ENCODE assay signal across 26 cellular contexts in genomic region chr3:54104084-54104483, GRCh38. TPM values are rescaled to one million over a fixed set of nuclear protein-coding genes. Genes with fewer than 3 reads are reported as not detected.
"Had no signal": no experiment of that assay in that cellular context is flagged by ENCODE, and none has a peak within 500 bp of the region (broad histone marks: within the 10 kb centered on the region; RNA-seq: fewer than 3 reads in every experiment).

No MANE protein-coding gene starts in this region.

- H3K27ac Mint-ChIP-seq: dendritic cell treated with granulocyte-macrophage colony-stimulating factor and Interleukin-4, amounts not matched to agents 40 ng/mL and 50 ng/mL, for 4 days; effector memory CD8-positive, alpha-beta T cell had no signal

- H3K27ac ChIP-seq: colonic mucosa, coronary artery, dorsolateral prefrontal cortex, epithelial cell of prostate, esophagus squamous epithelium, foreskin keratinocyte, gastrocnemius medialis, gastroesophageal sphincter, heart left ventricle, heart right ventricle, hepatocyte had no signal

- H3K4me3 ChIP-seq: colonic mucosa, coronary artery, dorsolateral prefrontal cortex, esophagus squamous epithelium, gastrocnemius medialis, gastroesophageal sphincter, heart left ventricle, heart right ventricle, hepatocyte had no signal

- H3K4me3 Mint-ChIP-seq: dendritic cell treated with granulocyte-macrophage colony-stimulating factor and Interleukin-4, amounts not matched to agents 40 ng/mL and 50 ng/mL, for 4 days; effector memory CD8-positive, alpha-beta T cell had no signal

- H3K9me3 ChIP-seq: colonic mucosa, gastrocnemius medialis had no signal

- ATAC-seq: effector memory CD8-positive, alpha-beta T cell; esophagus mucosa; foreskin keratinocyte; gastrocnemius medialis; gastroesophageal sphincter; heart left ventricle; heart right ventricle had no signal

- DNase-seq: colonic mucosa; cortex of kidney; dermis blood vessel endothelial cell; dorsolateral prefrontal cortex; effector CD4-positive, alpha-beta T cell; effector CD8-positive, alpha-beta T cell; effector memory CD4-positive, alpha-beta T cell; effector memory CD8-positive, alpha-beta T cell; erythroblast; esophagus squamous epithelium; foreskin fibroblast; foreskin keratinocyte; foreskin melanocyte; gastrocnemius medialis; glutamatergic neuron; heart left ventricle; heart right ventricle had no signal

- H3K4me2 ChIP-seq: hepatocyte had no signal

- H3K27me3 ChIP-seq: colonic mucosa, dorsolateral prefrontal cortex, esophagus squamous epithelium, foreskin keratinocyte, gastrocnemius medialis, gastroesophageal sphincter, heart right ventricle had no signal

- H3K4me1 ChIP-seq: colonic mucosa, esophagus squamous epithelium, foreskin keratinocyte, gastroesophageal sphincter, heart left ventricle, heart right ventricle had no signal

- H3K9me3 Mint-ChIP-seq: dendritic cell treated with granulocyte-macrophage colony-stimulating factor and Interleukin-4, amounts not matched to agents 40 ng/mL and 50 ng/mL, for 4 days had no signal

- H3K79me2 ChIP-seq: hepatocyte had no signal

- H2AFZ ChIP-seq: hepatocyte had no signal

- H3K36me3 ChIP-seq: colonic mucosa, esophagus squamous epithelium, gastrocnemius medialis, gastroesophageal sphincter, heart left ventricle, heart right ventricle had no signal

RNA-seq across cellular contexts. Expression of gene CACNA2D3, which starts 18.3 kb away (rescaled TPM):
- total RNA-seq: dermis microvascular lymphatic vessel endothelial cell, endothelial cell of umbilical vein, glomerular endothelial cell had no signal
- polyA plus RNA-seq: endothelial cell of umbilical vein had no signal
